ENCODE assay signal across 24 cellular contexts in genomic region chr1:207003216-207003615, GRCh38. TPM values are rescaled to one million over a fixed set of nuclear protein-coding genes. Genes with fewer than 3 reads are reported as not detected.
DNase-seq lines count a peak whose midpoint lies in the region; ATAC-seq and TF ChIP-seq lines count a peak whose summit lies in the region.
"Had no signal": no experiment of that assay in that cellular context is flagged by ENCODE, and none has a peak within 500 bp of the region (broad histone marks: within the 10 kb centered on the region; RNA-seq: fewer than 3 reads in every experiment).

No MANE protein-coding gene starts in this region.

- no peak overlapping the region for H3K27ac Mint-ChIP-seq in activated CD4-positive, alpha-beta T cell treated with anti-CD3 and anti-CD28 coated beads, Interleukin-2, amount 10 ng/mL, durations not matched to agents 7 days and 5 days
- H3K27ac Mint-ChIP-seq: activated B cell treated with CpG ODN at 0.5 μM for 24 hours; activated CD8-positive, alpha-beta T cell treated with anti-CD3 and anti-CD28 coated beads for 36 hours; activated naive CD4-positive, alpha-beta T cell treated with anti-CD3 and anti-CD28 coated beads, Interleukin-2, amount 10 ng/mL, durations not matched to agents 7 days and 5 days; activated T-cell treated with anti-CD3 and anti-CD28 coated beads, Interleukin-2, amount 50 U/mL, for 24 hours had no signal

- H3K4me3 ChIP-seq in lower lobe of right lung = no peak overlapping the region
- H3K4me3 ChIP-seq: BLaER1 treated with 17β-estradiol and CSF1 and Interleukin-3, amounts not matched to agents 10 nM and 100 nM; GM12878; heart right ventricle; MG63; SJSA1 had no signal

- intact Hi-C loops in lower lobe of right lung (cut with DNase I) = no loop called here

- H3K36me3 Mint-ChIP-seq in activated CD4-positive, alpha-beta T cell treated with anti-CD3 and anti-CD28 coated beads, Interleukin-2, amount 10 ng/mL, durations not matched to agents 7 days and 5 days (ENCODE audit: low read depth) = no peaks in the 10 kb centered on the region
- H3K36me3 Mint-ChIP-seq: activated naive CD4-positive, alpha-beta T cell treated with anti-CD3 and anti-CD28 coated beads, Interleukin-2, amount 10 ng/mL, durations not matched to agents 7 days and 5 days; naive thymus-derived CD8-positive, alpha-beta T cell had no signal

- H3K9me3 ChIP-seq in lower lobe of right lung = no peaks in the 10 kb centered on the region
- H3K9me3 ChIP-seq: heart right ventricle had no signal

- no peaks in the 10 kb centered on the region for H3K27me3 ChIP-seq in lower lobe of right lung (ENCODE audit: low read depth)
- H3K27me3 ChIP-seq: BLaER1 treated with 17β-estradiol and CSF1 and Interleukin-3, amounts not matched to agents 10 nM and 100 nM; heart right ventricle; MG63; SJSA1 had no signal

- peak in 1 of 2 donors; percentile 0 for ATAC-seq in lower lobe of right lung
- ATAC-seq in HG03432 (IDR thresholded peaks at IDR 0.05; ENCODE audit: unreplicated experiment) = no peak
- ATAC-seq: activated CD8-positive, alpha-beta T cell treated with anti-CD3 and anti-CD28 coated beads for 36 hours; GM12878; heart right ventricle; naive thymus-derived CD8-positive, alpha-beta T cell had no signal

- TF ChIP-seq CTCF in 22Rv1 (IDR thresholded peaks at IDR 0.05) (no peak), VCaP (conservative IDR thresholded peaks at IDR 0.05) (no peak), lower lobe of right lung (IDR thresholded peaks at IDR 0.05) (no peak)

- peaks cover 27% of the 10 kb centered on the region for H3K27me3 Mint-ChIP-seq in activated CD4-positive, alpha-beta T cell treated with anti-CD3 and anti-CD28 coated beads, Interleukin-2, amount 10 ng/mL, durations not matched to agents 7 days and 5 days

- H3K4me1 Mint-ChIP-seq in activated CD4-positive, alpha-beta T cell treated with anti-CD3 and anti-CD28 coated beads, Interleukin-2, amount 10 ng/mL, durations not matched to agents 7 days and 5 days = no peaks in the 10 kb centered on the region
- H3K4me1 Mint-ChIP-seq: activated naive CD4-positive, alpha-beta T cell treated with anti-CD3 and anti-CD28 coated beads, Interleukin-2, amount 10 ng/mL, durations not matched to agents 7 days and 5 days had no signal

- no peak overlapping the region for H3K4me3 Mint-ChIP-seq in activated CD4-positive, alpha-beta T cell treated with anti-CD3 and anti-CD28 coated beads, Interleukin-2, amount 10 ng/mL, durations not matched to agents 7 days and 5 days
- H3K4me3 Mint-ChIP-seq: activated B cell treated with CpG ODN at 0.5 μM for 24 hours; activated CD8-positive, alpha-beta T cell treated with anti-CD3 and anti-CD28 coated beads for 36 hours; activated naive CD4-positive, alpha-beta T cell treated with anti-CD3 and anti-CD28 coated beads, Interleukin-2, amount 10 ng/mL, durations not matched to agents 7 days and 5 days; activated T-cell treated with anti-CD3 and anti-CD28 coated beads, Interleukin-2, amount 50 U/mL, for 24 hours; naive thymus-derived CD8-positive, alpha-beta T cell had no signal

- CTCF ChIA-PET in activated CD4-positive, alpha-beta T cell treated with anti-CD3 and anti-CD28 coated beads, Interleukin-2, amount 10 ng/mL, durations not matched to agents 7 days and 5 days (lab: Charles Lee) = interaction anchor here (1.2 to 1.8 kb wide), 3 partner anchors 12 to 21 kb away, joined by 3 to 4 read pairs (median 4); no protein-coding TSS in a partner anchor

- no peaks in the 10 kb centered on the region for H3K9me3 Mint-ChIP-seq in activated CD4-positive, alpha-beta T cell treated with anti-CD3 and anti-CD28 coated beads, Interleukin-2, amount 10 ng/mL, durations not matched to agents 7 days and 5 days
- H3K9me3 Mint-ChIP-seq: activated B cell treated with CpG ODN at 0.5 μM for 24 hours; activated CD8-positive, alpha-beta T cell treated with anti-CD3 and anti-CD28 coated beads for 36 hours; activated naive CD4-positive, alpha-beta T cell treated with anti-CD3 and anti-CD28 coated beads, Interleukin-2, amount 10 ng/mL, durations not matched to agents 7 days and 5 days; activated T-cell treated with anti-CD3 and anti-CD28 coated beads, Interleukin-2, amount 50 U/mL, for 24 hours; naive thymus-derived CD8-positive, alpha-beta T cell had no signal

- H3K27ac ChIP-seq in 22Rv1 (peak overlapping the region; percentile 97), VCaP (peak overlapping the region; percentile 79), lower lobe of right lung (peak overlapping the region; percentile 69)
- H3K27ac ChIP-seq: BLaER1 treated with 17β-estradiol and CSF1 and Interleukin-3, amounts not matched to agents 10 nM and 100 nM; heart right ventricle; SJSA1 had no signal

- no peaks in the 10 kb centered on the region for H3K36me3 ChIP-seq in lower lobe of right lung
- H3K36me3 ChIP-seq: BLaER1 treated with 17β-estradiol and CSF1 and Interleukin-3, amounts not matched to agents 10 nM and 100 nM; heart right ventricle; MG63; SJSA1 had no signal

- peaks cover 33% of the 10 kb centered on the region for H3K4me1 ChIP-seq in lower lobe of right lung
- H3K4me1 ChIP-seq: BLaER1 treated with 17β-estradiol and CSF1 and Interleukin-3, amounts not matched to agents 10 nM and 100 nM had no signal

- no peak for DNase-seq in lower lobe of right lung
- no peak for DNase-seq in activated CD4-positive, alpha-beta T cell treated with anti-CD3 and anti-CD28 coated beads, Interleukin-2, amount 10 ng/mL, durations not matched to agents 7 days and 5 days
- DNase-seq in islet precursor cell = no peak
- DNase-seq: activated B cell treated with CpG ODN at 0.5 μM for 24 hours; activated CD8-positive, alpha-beta T cell treated with anti-CD3 and anti-CD28 coated beads for 36 hours; activated naive CD4-positive, alpha-beta T cell treated with anti-CD3 and anti-CD28 coated beads, Interleukin-2, amount 10 ng/mL, durations not matched to agents 7 days and 5 days; activated T-cell treated with anti-CD3 and anti-CD28 coated beads, Interleukin-2, amount 50 U/mL, for 24 hours; GF-D8; heart right ventricle; naive thymus-derived CD8-positive, alpha-beta T cell; NCI-H1436 treated with DMSO at 0.1 percent for 48 hours; small intestine; stimulated activated CD8-positive, alpha-beta memory T cell treated with anti-CD3 and anti-CD28 coated beads, Interleukin-4, amount 100 ng/mL, for 48 hours had no signal

- POLR2A ChIA-PET in activated CD4-positive, alpha-beta T cell treated with anti-CD3 and anti-CD28 coated beads, Interleukin-2, amount 10 ng/mL, durations not matched to agents 7 days and 5 days (lab: Charles Lee) = no interaction called here

RNA-seq across cellular contexts. Expression of gene C1orf116, which starts 29.3 kb away (rescaled TPM):
- total RNA-seq in lower lobe of right lung = 123 TPM
- total RNA-seq in activated CD4-positive, alpha-beta T cell treated with anti-CD3 and anti-CD28 coated beads, Interleukin-2, amount 10 ng/mL, durations not matched to agents 7 days and 5 days = not detected
- total RNA-seq: OCI-LY7; posterior vena cava; T-helper 2 cell treated with Interferon-gamma antibody and Interleukin-4, amounts not matched to agents 100 ng/mL and 5 ng/mL, for 36 hours had no signal

RNA-seq across cellular contexts. Expression of gene FCAMR, which starts 33.0 kb away (rescaled TPM):
- total RNA-seq in lower lobe of right lung = not detected
- not detected for total RNA-seq in activated CD4-positive, alpha-beta T cell treated with anti-CD3 and anti-CD28 coated beads, Interleukin-2, amount 10 ng/mL, durations not matched to agents 7 days and 5 days
- total RNA-seq: activated B cell treated with CpG ODN at 0.5 μM for 24 hours; activated CD8-positive, alpha-beta T cell treated with anti-CD3 and anti-CD28 coated beads for 36 hours; astrocyte; heart right ventricle; naive thymus-derived CD8-positive, alpha-beta T cell; OCI-LY7; posterior vena cava; SJSA1 had no signal

RNA-seq across cellular contexts. Expression of gene YOD1, which starts 47.8 kb away (rescaled TPM):
- 7.9 TPM for total RNA-seq in lower lobe of right lung
- total RNA-seq in activated CD4-positive, alpha-beta T cell treated with anti-CD3 and anti-CD28 coated beads, Interleukin-2, amount 10 ng/mL, durations not matched to agents 7 days and 5 days = 1 to 10 TPM; 7.3 TPM

RNA-seq across cellular contexts. Expression of gene PFKFB2, which starts 49.9 kb away (rescaled TPM):
- 41.5 TPM for total RNA-seq in lower lobe of right lung
- total RNA-seq in activated CD4-positive, alpha-beta T cell treated with anti-CD3 and anti-CD28 coated beads, Interleukin-2, amount 10 ng/mL, durations not matched to agents 7 days and 5 days = 1 to 10 TPM; 2.1 to 2.5 TPM

RNA-seq across cellular contexts. Expression of gene PIGR, which starts 57.0 kb away (rescaled TPM):
- 813 TPM for total RNA-seq in lower lobe of right lung
- total RNA-seq in activated CD4-positive, alpha-beta T cell treated with anti-CD3 and anti-CD28 coated beads, Interleukin-2, amount 10 ng/mL, durations not matched to agents 7 days and 5 days = not detected
- total RNA-seq: astrocyte; naive thymus-derived CD8-positive, alpha-beta T cell; SJSA1; T-helper 2 cell treated with Interferon-gamma antibody and Interleukin-4, amounts not matched to agents 100 ng/mL and 5 ng/mL, for 36 hours had no signal

Comparison
In these comparisons a context has a peak if more than half of its experiments do, and no peak if none do; other contexts are left out.
1. RNA of gene C1orf116, which starts 29.3 kb away (total RNA-seq): 123 TPM in lower lobe of right lung (single experiment); not detected in activated CD4-positive, alpha-beta T cell treated with anti-CD3 and anti-CD28 coated beads, Interleukin-2, amount 10 ng/mL, durations not matched to agents 7 days and 5 days; every median in the first group is over 100 times any median in the second.
2. Peak in every context shown above with its lines, with median percentiles within 50 percentile points of each other: H3K27ac ChIP-seq.